In genomic region chr6:31087494-31088089, GRCh38 we compare ENCODE assay signal across 8 cellular contexts.
DNase-seq lines count a peak whose midpoint lies in the region; ATAC-seq and FAIRE-seq lines count a peak whose summit lies in the region.

No MANE protein-coding gene starts in this region.

- FAIRE-seq in endometrium (lab: Jason Lieb, UNC), result peak; percentile 90

- ATAC-seq in GM21619 (IDR thresholded peaks at IDR 0.05; ENCODE audit: unreplicated experiment), result no peak

- DNase-seq in EL (peak; percentile 87), HPDE6-E6E7 (ENCODE audit: extremely low spot score) (peak; percentile 94), NOMO-1 treated with dmso at 0.1 percent for 144 hours (lab: John Stamatoyannopoulos, UW; ENCODE audit: unreplicated experiment) (peak; percentile 44), middle frontal gyrus (ENCODE audit: extremely low spot score, low spot score) (peak; percentile 81)
- peak; percentile 76 to 82 for DNase-seq in activated CD8-positive, alpha-beta memory T cell treated with anti-CD3 and anti-CD28 coated beads for 4 hours (ENCODE audit: low read depth in 2 of 2)
- DNase-seq in stimulated activated CD8-positive, alpha-beta memory T cell treated with anti-CD3 and anti-CD28 coated beads, Interleukin-4, amount 100 ng/mL, for 24 hours (ENCODE audit: low read depth), result peak; percentile 77

Comparison
In these comparisons a context has a peak if more than half of its experiments do, and no peak if none do; other contexts are left out.
1. DNase-seq: peak in every context shown above with its lines; median percentile 94 in HPDE6-E6E7; 87 in EL; 81 in middle frontal gyrus; 79 in activated CD8-positive, alpha-beta memory T cell treated with anti-CD3 and anti-CD28 coated beads for 4 hours; 77 in stimulated activated CD8-positive, alpha-beta memory T cell treated with anti-CD3 and anti-CD28 coated beads, Interleukin-4, amount 100 ng/mL, for 24 hours; 44 in NOMO-1 treated with dmso at 0.1 percent for 144 hours.